In the genomic region with DNA sequence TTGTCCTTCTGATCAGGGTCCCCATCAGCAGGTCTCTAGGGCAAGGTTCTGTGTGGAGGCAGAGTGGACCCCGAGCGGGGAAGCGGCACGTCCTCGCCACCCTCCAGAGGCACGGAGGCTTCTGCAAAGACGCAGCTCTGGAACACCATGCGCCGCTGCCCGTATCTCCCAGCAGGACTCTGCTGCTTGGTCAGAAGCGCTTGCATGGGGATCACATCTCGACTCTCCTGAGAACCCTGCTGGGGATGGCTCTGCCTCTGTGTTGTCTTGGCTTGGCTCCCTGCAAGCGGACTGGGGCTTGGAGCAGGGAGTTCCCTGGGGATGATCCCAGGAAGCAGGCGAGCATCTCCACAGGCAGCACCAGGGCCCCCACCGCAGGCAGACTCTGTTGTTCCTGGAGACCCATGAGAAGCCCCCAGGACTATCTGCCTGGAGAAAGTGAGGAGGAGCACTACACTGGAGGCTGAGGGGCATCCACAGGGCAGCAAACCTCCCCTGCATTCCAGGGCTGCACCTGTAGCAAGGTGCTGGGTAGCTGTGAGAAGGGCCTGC, we compare ENCODE assay signal across 24 cellular contexts.
"Had no signal": no experiment of that assay in that cellular context is flagged by ENCODE, and none has a peak within 500 bp of the region (broad histone marks: within the 10 kb centered on the region; RNA-seq: fewer than 3 reads in every experiment).

No MANE protein-coding gene starts in this region.

- H3K27me3 ChIP-seq: colonic mucosa, foreskin keratinocyte, neutrophil, stomach, thyroid gland had no signal

- H3K4me1 Mint-ChIP-seq: immature natural killer cell; natural killer cell; stimulated activated effector memory CD8-positive, alpha-beta T cell treated with anti-CD3 and anti-CD28 coated beads, Interleukin-12 subunit alpha, Interleukin-12 subunit beta, amount 100 ng/mL, for 72 hours had no signal

- H3K27ac Mint-ChIP-seq: dendritic cell treated with granulocyte-macrophage colony-stimulating factor and Interleukin-4, amounts not matched to agents 40 ng/mL and 50 ng/mL, for 4 days; immature natural killer cell; natural killer cell; stimulated activated effector memory CD8-positive, alpha-beta T cell treated with anti-CD3 and anti-CD28 coated beads, Interleukin-12 subunit alpha, Interleukin-12 subunit beta, amount 100 ng/mL, for 72 hours had no signal

- H3K4me3 Mint-ChIP-seq: dendritic cell treated with granulocyte-macrophage colony-stimulating factor and Interleukin-4, amounts not matched to agents 40 ng/mL and 50 ng/mL, for 4 days; immature natural killer cell; natural killer cell; stimulated activated effector memory CD8-positive, alpha-beta T cell treated with anti-CD3 and anti-CD28 coated beads, Interleukin-12 subunit alpha, Interleukin-12 subunit beta, amount 100 ng/mL, for 72 hours had no signal

- H3K27ac ChIP-seq: colonic mucosa, esophagus muscularis mucosa, foreskin keratinocyte, gastroesophageal sphincter, heart right ventricle, neutrophil, prostate gland, sigmoid colon, stomach, thyroid gland had no signal

- H3K36me3 ChIP-seq: colonic mucosa, esophagus muscularis mucosa, gastroesophageal sphincter, heart right ventricle, neutrophil, prostate gland, sigmoid colon, stomach, thyroid gland had no signal

- H3K4me3 ChIP-seq: colonic mucosa, esophagus muscularis mucosa, gastroesophageal sphincter, heart right ventricle, prostate gland, sigmoid colon, stomach, thyroid gland had no signal

- H3K9me3 Mint-ChIP-seq: dendritic cell treated with granulocyte-macrophage colony-stimulating factor and Interleukin-4, amounts not matched to agents 40 ng/mL and 50 ng/mL, for 4 days had no signal

- DNase-seq: central memory CD4-positive, alpha-beta T cell; colonic mucosa; effector CD8-positive, alpha-beta T cell; foreskin keratinocyte; heart right ventricle; hippocampal formation; immature natural killer cell; mesenchymal stem cell; midbrain; natural killer cell; right cardiac atrium; sigmoid colon; stimulated activated CD4-positive, alpha-beta T cell treated with anti-CD3 and anti-CD28 coated beads, Interleukin-2, amount 100 ng/mL, for 24 hours; stimulated activated CD4-positive, alpha-beta T cell treated with anti-CD3 and anti-CD28 coated beads, Interleukin-4, amount 100 ng/mL, for 24 hours; stimulated activated naive CD4-positive, alpha-beta T cell treated with Interleukin-2 at 50 U/mL for 16 hours; stomach; thyroid gland; trophoblast cell had no signal

- H3K4me1 ChIP-seq: colonic mucosa, esophagus muscularis mucosa, foreskin keratinocyte, gastroesophageal sphincter, heart right ventricle, prostate gland, sigmoid colon, stomach, thyroid gland had no signal

- H3K9me3 ChIP-seq: colonic mucosa, esophagus muscularis mucosa, gastroesophageal sphincter, neutrophil, prostate gland, thyroid gland had no signal

- H3K36me3 Mint-ChIP-seq: immature natural killer cell; natural killer cell; stimulated activated effector memory CD8-positive, alpha-beta T cell treated with anti-CD3 and anti-CD28 coated beads, Interleukin-12 subunit alpha, Interleukin-12 subunit beta, amount 100 ng/mL, for 72 hours had no signal
